1 cellular context compared by ENCODE assay signal in genomic region chr2:223837290-223838061, GRCh38.
TF ChIP-seq lines count a peak whose summit lies in the region.

Gene AP1S3, minus strand, starts transcription at chr2:223837582. Its CDS starts 132 bp downstream, at chr2:223837450.

TF ChIP-seq in GM12878, 131 proteins besides CTCF, POLR2A, EP300 and RAD21 (continued from another document):
- TF ChIP-seq ZNF217 (IDR thresholded peaks at IDR 0.05) (peak; percentile 66; the same call in 1 of the 2 replicates), IKZF2 (IDR thresholded peaks at IDR 0.05) (peak; percentile 75 to 83; a peak in 3 of 4 replicates), BRCA1 (IDR thresholded peaks at IDR 0.05; ENCODE audit: low read depth, low read length) (no peak), MTA2 (IDR thresholded peaks at IDR 0.05; ENCODE audit: low read depth) (no peak), LARP7 (IDR thresholded peaks at IDR 0.05) (peak; percentile 85), ZZZ3 (IDR thresholded peaks at IDR 0.05; ENCODE audit: control insufficient read depth, insufficient read length, low read depth) (no peak), MXI1 (IDR thresholded peaks at IDR 0.05; ENCODE audit: low read depth, low read length) (peak; percentile 39; the same call in 1 of the 2 replicates), NFYA (IDR thresholded peaks at IDR 0.05; ENCODE audit: borderline replicate concordance, low read depth, low read length) (no peak), CHD1 (IDR thresholded peaks at IDR 0.05; ENCODE audit: low read depth, low read length) (no peak), E4F1 (IDR thresholded peaks at IDR 0.05; ENCODE audit: borderline replicate concordance, partially characterized antibody) (no peak), BACH1 (IDR thresholded peaks at IDR 0.05; ENCODE audit: borderline replicate concordance) (peak; percentile 62; the same call in 1 of the 2 replicates), HDGF (IDR thresholded peaks at IDR 0.05) (peak; percentile 75; the same call in 1 of the 2 replicates), KAT2A (conservative IDR thresholded peaks at IDR 0.05; ENCODE audit: control insufficient read depth, low read depth, low read length) (no peak), NR2C1 (IDR thresholded peaks at IDR 0.05) (no peak), MLLT1 (IDR thresholded peaks at IDR 0.05) (peak; percentile 34; the same call in 1 of the 2 replicates), TCF12 (IDR thresholded peaks at IDR 0.05; ENCODE audit: low read depth, low read length) (peak; percentile 83), STAT1 (conservative IDR thresholded peaks at IDR 0.05) (no peak), ZNF622 (IDR thresholded peaks at IDR 0.05) (no peak), MEF2B (IDR thresholded peaks at IDR 0.05; ENCODE audit: partially characterized antibody, poor library complexity, severe bottlenecking) (no peak), PAX8 (IDR thresholded peaks at IDR 0.05) (no peak), POU2F2 (IDR thresholded peaks at IDR 0.05; ENCODE audit: borderline replicate concordance, low read depth, low read length) (peak; percentile 25; the same call in 1 of the 3 replicates), CHD2 (IDR thresholded peaks at IDR 0.05; ENCODE audit: borderline replicate concordance, low read depth, low read length) (0 out of 2 replicates have a peak, but pooled peaks have one; percentile 35), SP1 (IDR thresholded peaks at IDR 0.05; ENCODE audit: low read depth, low read length) (peak; percentile 16), RB1 (IDR thresholded peaks at IDR 0.05; ENCODE audit: borderline replicate concordance) (0 out of 2 replicates have a peak, but pooled peaks have one; percentile 25), SUPT20H (IDR thresholded peaks at IDR 0.05; ENCODE audit: borderline replicate concordance, control insufficient read depth, low read depth, low read length) (no peak), BHLHE40 (IDR thresholded peaks at IDR 0.05; ENCODE audit: borderline replicate concordance in 1 of 2, low read depth in 2 of 2, low read length in 1 of 2) (peak in 1 of 2 experiments; percentile 62; a peak in 3 of 4 replicates), ZSCAN29 (IDR thresholded peaks at IDR 0.05) (0 out of 2 replicates have a peak, but pooled peaks have one; percentile 33), PML (IDR thresholded peaks at IDR 0.05; ENCODE audit: low read length) (no peak), BMI1 (IDR thresholded peaks at IDR 0.05; ENCODE audit: borderline replicate concordance) (no peak)
- TF ChIP-seq, protein P1, sequence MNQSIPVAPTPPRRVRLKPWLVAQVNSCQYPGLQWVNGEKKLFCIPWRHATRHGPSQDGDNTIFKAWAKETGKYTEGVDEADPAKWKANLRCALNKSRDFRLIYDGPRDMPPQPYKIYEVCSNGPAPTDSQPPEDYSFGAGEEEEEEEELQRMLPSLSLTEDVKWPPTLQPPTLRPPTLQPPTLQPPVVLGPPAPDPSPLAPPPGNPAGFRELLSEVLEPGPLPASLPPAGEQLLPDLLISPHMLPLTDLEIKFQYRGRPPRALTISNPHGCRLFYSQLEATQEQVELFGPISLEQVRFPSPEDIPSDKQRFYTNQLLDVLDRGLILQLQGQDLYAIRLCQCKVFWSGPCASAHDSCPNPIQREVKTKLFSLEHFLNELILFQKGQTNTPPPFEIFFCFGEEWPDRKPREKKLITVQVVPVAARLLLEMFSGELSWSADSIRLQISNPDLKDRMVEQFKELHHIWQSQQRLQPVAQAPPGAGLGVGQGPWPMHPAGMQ (IDR thresholded peaks at IDR 0.05; ENCODE audit: borderline replicate concordance): no peak
- TF ChIP-seq, protein P2, sequence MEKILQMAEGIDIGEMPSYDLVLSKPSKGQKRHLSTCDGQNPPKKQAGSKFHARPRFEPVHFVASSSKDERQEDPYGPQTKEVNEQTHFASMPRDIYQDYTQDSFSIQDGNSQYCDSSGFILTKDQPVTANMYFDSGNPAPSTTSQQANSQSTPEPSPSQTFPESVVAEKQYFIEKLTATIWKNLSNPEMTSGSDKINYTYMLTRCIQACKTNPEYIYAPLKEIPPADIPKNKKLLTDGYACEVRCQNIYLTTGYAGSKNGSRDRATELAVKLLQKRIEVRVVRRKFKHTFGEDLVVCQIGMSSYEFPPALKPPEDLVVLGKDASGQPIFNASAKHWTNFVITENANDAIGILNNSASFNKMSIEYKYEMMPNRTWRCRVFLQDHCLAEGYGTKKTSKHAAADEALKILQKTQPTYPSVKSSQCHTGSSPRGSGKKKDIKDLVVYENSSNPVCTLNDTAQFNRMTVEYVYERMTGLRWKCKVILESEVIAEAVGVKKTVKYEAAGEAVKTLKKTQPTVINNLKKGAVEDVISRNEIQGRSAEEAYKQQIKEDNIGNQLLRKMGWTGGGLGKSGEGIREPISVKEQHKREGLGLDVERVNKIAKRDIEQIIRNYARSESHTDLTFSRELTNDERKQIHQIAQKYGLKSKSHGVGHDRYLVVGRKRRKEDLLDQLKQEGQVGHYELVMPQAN (conservative IDR thresholded peaks at IDR 0.05): peak; percentile 80
